In genomic region chr19:41581068-41581467, GRCh38 we compare ENCODE assay signal across 9 cellular contexts. TPM values are rescaled to one million over a fixed set of nuclear protein-coding genes. Genes with fewer than 3 reads are reported as not detected.
"Had no signal": no experiment of that assay in that cellular context is flagged by ENCODE, and none has a peak within 500 bp of the region (broad histone marks: within the 10 kb centered on the region; RNA-seq: fewer than 3 reads in every experiment).

No MANE protein-coding gene starts in this region.

RNA-seq across cellular contexts. Expression of gene CEACAM21, which starts 5.1 kb away (rescaled TPM):
- total RNA-seq: PC-3, PC-9, RPMI7951, SJSA1 had no signal
- polyA plus RNA-seq: SK-N-SH had no signal

RNA-seq across cellular contexts. Expression of gene CEACAM4, which starts 45.8 kb away (rescaled TPM):
- total RNA-seq: OCI-LY7, PC-3, PC-9, Peyer's patch, RPMI7951, SJCRH30, SJSA1, SK-MEL-5 had no signal
- polyA plus RNA-seq: SK-N-SH had no signal
